17 cellular contexts compared by ENCODE assay signal in genomic region chr18:56443508-56443907, GRCh38.
DNase-seq lines count a peak whose midpoint lies in the region; ATAC-seq and TF ChIP-seq lines count a peak whose summit lies in the region.
"Had no signal": no experiment of that assay in that cellular context is flagged by ENCODE, and none has a peak within 500 bp of the region (broad histone marks: within the 10 kb centered on the region; RNA-seq: fewer than 3 reads in every experiment).

No MANE protein-coding gene starts in this region.

- no peak for TF ChIP-seq POLR2A in ovary (IDR thresholded peaks at IDR 0.05)

- H3K4me1 ChIP-seq in left ventricle myocardium inferior, result peaks cover 25% of the 10 kb centered on the region
- peaks cover 0 to 27% (median 5%) of the 10 kb centered on the region in 5 donors for H3K4me1 ChIP-seq in subcutaneous abdominal adipose tissue (ENCODE audit: control insufficient read depth in 5 of 5, insufficient read depth in 5 of 5, low read length in 5 of 5)
- H3K4me1 ChIP-seq in ovary (ENCODE audit: insufficient read depth), result no peaks in the 10 kb centered on the region
- H3K4me1 ChIP-seq: BE2C had no signal

- intact Hi-C loops in left ventricle myocardium inferior (cut with micrococcal nuclease) (no loop called here), left cardiac atrium (cut with DNase I) (no loop called here), ovary (cut with DNase I) (no loop called here)

- H3K4me3 ChIP-seq in left ventricle myocardium inferior (no peak overlapping the region), subcutaneous abdominal adipose tissue (ENCODE audit: low read depth in 1 of 5, low read length in 5 of 5) (no peak overlapping the region), ovary (no peak overlapping the region)
- H3K4me3 ChIP-seq: GM12878, MG63, SJSA1 had no signal

- TF ChIP-seq CTCF in left ventricle myocardium inferior (IDR thresholded peaks at IDR 0.05; ENCODE audit: borderline replicate concordance), result no peak
- TF ChIP-seq CTCF in ovary (IDR thresholded peaks at IDR 0.05), result no peak

- DNase-seq in left ventricle myocardium inferior (no peak), left cardiac atrium (no peak), dermis microvascular lymphatic vessel endothelial cell (ENCODE audit: low read depth in 2 of 2) (peak; percentile 31 to 32), lung microvascular endothelial cell (ENCODE audit: low read depth in 2 of 2) (peak; percentile 26 to 37), ovary (no peak), NOMO-1 treated with dmso at 0.1 percent for 144 hours (lab: John Stamatoyannopoulos, UW; ENCODE audit: unreplicated experiment) (no peak)
- DNase-seq: BE2C; CD4-positive, CD25-positive, alpha-beta regulatory T cell; DMS79; MG63; NCI-H1105 treated with DMSO at 0.1 percent for 48 hours; NCI-H446; OCI-M1 had no signal

- H3K9me3 ChIP-seq in left ventricle myocardium inferior (replicated peaks), result peaks cover 20% of the 10 kb centered on the region
- H3K9me3 ChIP-seq in subcutaneous abdominal adipose tissue (ENCODE audit: control insufficient read depth in 5 of 5, low read length in 5 of 5), result no peaks in the 10 kb centered on the region
- H3K9me3 ChIP-seq in ovary, result no peaks in the 10 kb centered on the region
- H3K9me3 ChIP-seq: BE2C, MG63, SJSA1 had no signal

- H3K36me3 ChIP-seq in left ventricle myocardium inferior (no peaks in the 10 kb centered on the region), subcutaneous abdominal adipose tissue (ENCODE audit: control insufficient read depth in 5 of 5, insufficient read depth in 5 of 5, low read length in 5 of 5) (no peaks in the 10 kb centered on the region), ovary (no peaks in the 10 kb centered on the region)
- H3K36me3 ChIP-seq: BE2C, MG63, SJSA1 had no signal

- no peaks in the 10 kb centered on the region for H3K27me3 ChIP-seq in left ventricle myocardium inferior (ENCODE audit: low read depth)
- H3K27me3 ChIP-seq in subcutaneous abdominal adipose tissue (ENCODE audit: control insufficient read depth in 5 of 5, insufficient read depth in 4 of 5, low read length in 5 of 5), result no peaks in the 10 kb centered on the region
- H3K27me3 ChIP-seq in ovary, result no peaks in the 10 kb centered on the region
- H3K27me3 ChIP-seq: BE2C, MG63, SJSA1 had no signal

- peak overlapping the region; percentile 43 for H3K27ac ChIP-seq in left ventricle myocardium inferior (replicated peaks)
- H3K27ac ChIP-seq in subcutaneous abdominal adipose tissue (ENCODE audit: low read depth, low read length), result peak overlapping the region; percentile 23
- H3K27ac ChIP-seq in ovary, result no peak overlapping the region
- H3K27ac ChIP-seq: SJSA1 had no signal

- H3K9ac ChIP-seq in subcutaneous abdominal adipose tissue (ENCODE audit: low read length in 5 of 5), result no peak overlapping the region

- WGBS in ovary, 3 donors, result 70 to 82% (median 80%) methylated on average over 1 of the region's 1 CpG

- no peak for TF ChIP-seq EP300 in ovary (IDR thresholded peaks at IDR 0.05)

- ATAC-seq in left cardiac atrium (no peak), HG02852 (IDR thresholded peaks at IDR 0.05; ENCODE audit: unreplicated experiment) (no peak)
- ATAC-seq: GM12878 had no signal

Comparison
In these comparisons a context has a peak if more than half of its experiments do, and no peak if none do; other contexts are left out.
1. DNase-seq: peak in dermis microvascular lymphatic vessel endothelial cell (2 of 2) and lung microvascular endothelial cell (2 of 2); none in left ventricle myocardium inferior (single experiment), left cardiac atrium (single experiment), ovary (0 of 5) and NOMO-1 treated with dmso at 0.1 percent for 144 hours (single experiment).
2. H3K27ac ChIP-seq: peak in left ventricle myocardium inferior (single experiment) and subcutaneous abdominal adipose tissue (single experiment); none in ovary (0 of 2).